In genomic region chr7:148262721-148263229, GRCh38 we compare ENCODE assay signal across 8 cellular contexts.
DNase-seq lines count a peak whose midpoint lies in the region; ATAC-seq and TF ChIP-seq lines count a peak whose summit lies in the region.

No MANE protein-coding gene starts in this region.

- H3K4me3 Mint-ChIP-seq in T-helper 17 cell: peak overlapping the region; percentile 49

- ATAC-seq in T-helper 17 cell (peak; percentile 83), sciatic nerve (peak; percentile 92), GM21576 (IDR thresholded peaks at IDR 0.05; ENCODE audit: unreplicated experiment) (no peak)

- H3K4me1 ChIP-seq in GM23248 (ENCODE audit: insufficient read depth) (no peaks in the 10 kb centered on the region), Loucy (ENCODE audit: insufficient read depth, low read length, poor library complexity, severe bottlenecking) (no peaks in the 10 kb centered on the region)

- H3K4me2 ChIP-seq in GM23248 (ENCODE audit: unreplicated experiment) (peak overlapping the region; percentile 43), Loucy (ENCODE audit: low read depth, low read length, poor library complexity, severe bottlenecking) (no peak overlapping the region)

- H3K9ac ChIP-seq in GM23248 (no peak overlapping the region), Loucy (ENCODE audit: low read depth, low read length, poor library complexity, severe bottlenecking) (no peak overlapping the region)

- no peaks in the 10 kb centered on the region for H4K20me1 ChIP-seq in GM23248 (ENCODE audit: insufficient read depth)
- H4K20me1 ChIP-seq in Loucy (ENCODE audit: insufficient read depth, low read length, poor library complexity, severe bottlenecking): no peaks in the 10 kb centered on the region

- peaks cover 11% of the 10 kb centered on the region for H3K4me1 Mint-ChIP-seq in T-helper 17 cell

- peak; percentile 98 for TF ChIP-seq CTCF in Loucy (conservative IDR thresholded peaks at IDR 0.05; ENCODE audit: low read length)

- H3K9me2 ChIP-seq in GM23248 (ENCODE audit: insufficient read depth) (no peaks in the 10 kb centered on the region), Loucy (replicated peaks; ENCODE audit: low read depth, low read length) (no peaks in the 10 kb centered on the region)

- peak overlapping the region; percentile 57; the same call in 1 of the 2 replicates for H3K4me3 ChIP-seq in GM23248
- no peak overlapping the region for H3K4me3 ChIP-seq in Loucy (ENCODE audit: low read length, poor library complexity, severe bottlenecking)

- H3K27ac ChIP-seq in GM23248: no peak overlapping the region

- H3K27me3 ChIP-seq in GM23248 (replicated peaks; ENCODE audit: insufficient read depth): no peaks in the 10 kb centered on the region
- no peaks in the 10 kb centered on the region for H3K27me3 ChIP-seq in Loucy (ENCODE audit: insufficient read depth, low read length, poor library complexity, severe bottlenecking)

- H3F3A ChIP-seq in GM23248 (ENCODE audit: insufficient read depth) (no peaks in the 10 kb centered on the region), Loucy (ENCODE audit: low read depth) (no peaks in the 10 kb centered on the region)

- intact Hi-C loops in sciatic nerve (cut with DNase I): no loop called here

- peak overlapping the region; percentile 62 for H3K27ac Mint-ChIP-seq in T-helper 17 cell

- no peaks in the 10 kb centered on the region for H3K36me3 Mint-ChIP-seq in T-helper 17 cell (ENCODE audit: low read depth)

- DNase-seq in ELR (ENCODE audit: low read depth) (peak; percentile 46), GM23248 (peak; percentile 57), T-helper 17 cell (peak; percentile 27 to 60 (median 32)), amniotic stem cell (lab: John Stamatoyannopoulos, UW) (peak; percentile 16), hepatic stellate cell (ENCODE audit: low spot score) (peak; percentile 47), sciatic nerve (ENCODE audit: low spot score) (peak; percentile 82)

- no peaks in the 10 kb centered on the region for H3K36me3 ChIP-seq in GM23248 (ENCODE audit: low read depth)
- H3K36me3 ChIP-seq in Loucy (ENCODE audit: insufficient read depth, low read length): no peaks in the 10 kb centered on the region

- 1 to 3% methylated on average over 18 of the region's 18 CpGs for WGBS in GM23248 (ENCODE audit: low coverage in 1 of 2, low lambda C conversion rate in 2 of 2, missing lambda C conversion rate in 2 of 2), 2 experiments

- H3K9me3 ChIP-seq in GM23248 (ENCODE audit: low read depth) (no peaks in the 10 kb centered on the region), Loucy (ENCODE audit: insufficient read depth, low read depth, low read length) (no peaks in the 10 kb centered on the region), T-helper 17 cell (ENCODE audit: control insufficient read depth, low read length, poor library complexity, severe bottlenecking) (no peaks in the 10 kb centered on the region)

- H2AFZ ChIP-seq in GM23248 (peak overlapping the region; percentile 60), Loucy (ENCODE audit: low read length) (peak overlapping the region; percentile 63)

- H3K27me3 Mint-ChIP-seq in T-helper 17 cell: peaks cover 40% of the 10 kb centered on the region

- in situ Hi-C loops in GM23248 (cut with MboI): loop anchor here (25.0 kb wide), 1 partner anchor 700 kb away; no protein-coding TSS in a partner anchor

- H3K79me2 ChIP-seq in GM23248 (ENCODE audit: insufficient read depth) (no peaks in the 10 kb centered on the region), Loucy (ENCODE audit: insufficient read depth, low read length) (no peaks in the 10 kb centered on the region)

Comparison
In these comparisons a context has a peak if more than half of its experiments do, and no peak if none do; other contexts are left out.
1. DNase-seq: peak in every context shown above with its lines; median percentile 82 in sciatic nerve; 57 in GM23248; 47 in hepatic stellate cell; 46 in ELR; 32 in T-helper 17 cell; 16 in amniotic stem cell.